ENCODE assay signal across 9 cellular contexts in the genomic region with DNA sequence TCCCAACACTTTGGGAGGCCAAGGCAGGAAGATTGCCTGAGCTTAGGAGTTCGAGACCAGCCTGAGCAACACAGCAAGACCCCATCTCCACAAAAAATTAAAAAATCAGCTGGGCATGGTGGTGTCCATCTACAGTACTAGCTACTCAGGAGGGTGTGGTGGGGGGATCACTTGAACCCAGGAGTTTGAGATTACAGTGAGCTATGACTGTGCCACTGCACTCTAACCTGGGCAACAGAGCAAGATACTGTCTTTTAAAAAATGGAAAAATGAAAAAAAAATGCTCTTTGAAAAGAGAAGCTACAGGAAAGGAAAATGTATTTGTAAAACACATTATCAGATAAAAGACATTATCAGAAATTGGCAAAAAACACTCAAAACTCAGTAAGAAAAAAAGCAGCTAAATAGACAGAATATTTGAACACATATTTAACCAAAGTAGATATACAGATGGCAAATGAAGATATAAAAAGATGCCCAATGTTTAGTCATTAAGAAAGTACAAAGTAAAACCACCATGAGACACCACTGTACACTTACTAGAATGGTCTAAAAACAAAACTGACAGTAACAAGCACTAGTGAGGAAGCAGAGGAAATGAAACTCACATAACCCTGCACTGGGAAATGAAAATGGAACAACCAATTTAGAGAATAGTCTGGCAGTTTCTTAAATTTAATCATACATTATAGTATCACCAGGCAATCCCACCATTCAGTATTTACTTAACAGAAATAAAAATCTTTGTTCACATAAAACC. TPM values are rescaled to one million over a fixed set of nuclear protein-coding genes. Genes with fewer than 3 reads are reported as not detected.
DNase-seq lines count a peak whose midpoint lies in the region; ATAC-seq and TF ChIP-seq lines count a peak whose summit lies in the region.
"Had no signal": no experiment of that assay in that cellular context is flagged by ENCODE, and none has a peak within 500 bp of the region (broad histone marks: within the 10 kb centered on the region; RNA-seq: fewer than 3 reads in every experiment).

No MANE protein-coding gene starts in this region.

- peaks cover 53% of the 10 kb centered on the region for H3K36me3 ChIP-seq in cardiac muscle cell
- peaks cover 96% of the 10 kb centered on the region for H3K36me3 ChIP-seq in PC-3 (ENCODE audit: low read depth, low read length)
- peaks cover 56% of the 10 kb centered on the region for H3K36me3 ChIP-seq in upper lobe of right lung

- intact Hi-C loops in cardiac septum (cut with DNase I) (no loop called here), PC-3 (cut with micrococcal nuclease) (no loop called here), upper lobe of right lung (cut with DNase I) (no loop called here)

- H2AFZ ChIP-seq in PC-3 (ENCODE audit: low read length): no peak overlapping the region

- peaks cover 6% of the 10 kb centered on the region; the same call in 1 of the 2 replicates for H4K20me1 ChIP-seq in PC-3 (ENCODE audit: low read length)

- peak; percentile 99 for ATAC-seq in HG02870 (IDR thresholded peaks at IDR 0.05; ENCODE audit: unreplicated experiment)
- 0 out of 2 replicates have a peak, but pooled peaks have one; percentile 12 for ATAC-seq in PC-3
- ATAC-seq in upper lobe of right lung: peak; percentile 81

- POLR2A ChIA-PET in PC-3 (lab: Charles Lee; ENCODE audit: unreplicated experiment): interaction anchor here (0.6 kb wide), 1 partner anchor 23 kb away, joined by 8 read pairs; no protein-coding TSS in a partner anchor

- H3K4me1 ChIP-seq in cardiac muscle cell (ENCODE audit: low read depth) (peaks cover 33% of the 10 kb centered on the region), PC-3 (ENCODE audit: insufficient read depth, low read length) (no peaks in the 10 kb centered on the region), upper lobe of right lung (no peaks in the 10 kb centered on the region)

- H3K4me3 ChIP-seq in cardiac muscle cell (no peak overlapping the region), PC-3 (ENCODE audit: low read length) (no peak overlapping the region), upper lobe of right lung (no peak overlapping the region)

- H3K9me3 ChIP-seq in cardiac muscle cell (ENCODE audit: low read depth) (no peaks in the 10 kb centered on the region), PC-3 (ENCODE audit: low read length) (no peaks in the 10 kb centered on the region), upper lobe of right lung (no peaks in the 10 kb centered on the region)

- BruUV-seq in PC-3 (replicated peaks; lab: Mats Ljungman, UMichigan): no TSS peak

- H3F3A ChIP-seq in PC-3 (ENCODE audit: low read length, unreplicated experiment): peaks cover 5% of the 10 kb centered on the region

- no peaks in the 10 kb centered on the region for H3K79me2 ChIP-seq in PC-3 (ENCODE audit: low read length)

- TF ChIP-seq CTCF in cardiac muscle cell (IDR thresholded peaks at IDR 0.05; ENCODE audit: low read depth, low read length) (no peak), PC-3 (conservative IDR thresholded peaks at IDR 0.05; ENCODE audit: low read depth, low read length) (no peak), upper lobe of right lung (IDR thresholded peaks at IDR 0.05) (no peak)

- no peak overlapping the region for H3K9ac ChIP-seq in PC-3 (ENCODE audit: low read length)

- CTCF ChIA-PET in PC-3 (lab: Charles Lee): interaction anchor here (0.7 kb wide), 1 partner anchor 37 kb away, joined by 7 read pairs; no protein-coding TSS in a partner anchor

- peak overlapping the region; percentile 85 for H3K27ac ChIP-seq in cardiac muscle cell
- no peak overlapping the region for H3K27ac ChIP-seq in PC-3 (ENCODE audit: low read length)
- no peak overlapping the region for H3K27ac ChIP-seq in upper lobe of right lung

- DNase-seq in cardiac muscle cell (ENCODE audit: low read depth in 1 of 2, low spot score in 1 of 2) (no peak), cardiac septum (ENCODE audit: low spot score) (no peak), PC-3 (no peak), upper lobe of right lung (no peak), putamen (ENCODE audit: low spot score) (no peak), NCI-H2196 treated with DMSO at 0.1 percent for 48 hours (lab: John Stamatoyannopoulos, UW; ENCODE audit: unreplicated experiment) (no peak), ecto neural progenitor cell (ENCODE audit: low spot score) (no peak)
- DNase-seq: activated CD4-positive, CD25-positive, alpha-beta regulatory T cell treated with anti-CD3 and anti-CD28 coated beads, Interleukin-2, amount 50 U/mL, for 72 hours had no signal

- H3K9me2 ChIP-seq in PC-3 (replicated peaks; ENCODE audit: low read length): no peaks in the 10 kb centered on the region

- H3K27me3 ChIP-seq in cardiac muscle cell (no peaks in the 10 kb centered on the region), PC-3 (ENCODE audit: low read length) (no peaks in the 10 kb centered on the region), upper lobe of right lung (no peaks in the 10 kb centered on the region)

- H3K4me2 ChIP-seq in PC-3 (ENCODE audit: low read length): no peak overlapping the region

RNA-seq across cellular contexts. Expression of a gene that starts 40.5 kb away (rescaled TPM):
- total RNA-seq in cardiac muscle cell: 16.1 and 16.4 TPM in 2 replicates
- polyA plus RNA-seq in cardiac muscle cell: 25.2 and 28.1 TPM in 2 replicates
- 12.0 TPM for total RNA-seq in cardiac septum
- 43.4 and 44.4 TPM in 2 replicates for total RNA-seq in PC-3 (2014; rRNA removed)
- 20.6 TPM for total RNA-seq in upper lobe of right lung

Comparison
In these comparisons a context has a peak if more than half of its experiments do, and no peak if none do; other contexts are left out.
1. ATAC-seq: peak in every context shown above with its lines; median percentile 99 in HG02870; 81 in upper lobe of right lung; 12 in PC-3.